ENCODE assay signal across 18 cellular contexts in genomic region chr15:36671017-36671416, GRCh38.
"Had no signal": no experiment of that assay in that cellular context is flagged by ENCODE, and none has a peak within 500 bp of the region (broad histone marks: within the 10 kb centered on the region; RNA-seq: fewer than 3 reads in every experiment).

No MANE protein-coding gene starts in this region.

- DNase-seq: activated CD4-positive, alpha-beta T cell treated with anti-CD3 and anti-CD28 coated beads, Interleukin-2, amount 10 ng/mL, durations not matched to agents 24 days and 14 days; activated CD4-positive, CD25-positive, alpha-beta regulatory T cell; activated CD8-positive, alpha-beta T cell treated with anti-CD3 and anti-CD28 coated beads for 36 hours; activated effector memory CD4-positive, alpha-beta T cell treated with anti-CD3 and anti-CD28 coated beads, Interleukin-2, amount 50 U/mL, for 16 hours; activated naive CD4-positive, alpha-beta T cell treated with anti-CD3 and anti-CD28 coated beads, Interleukin-2, amount 50 U/mL, for 16 hours; activated T-cell treated with anti-CD3 and anti-CD28 coated beads, Interleukin-2, amount 50 U/mL, for 48 hours; psoas muscle; right lobe of liver; small intestine; stimulated activated CD4-positive, alpha-beta T cell treated with anti-CD3 and anti-CD28 coated beads, Interleukin-15, amount 100 ng/mL, for 24 hours; stimulated activated CD4-positive, alpha-beta T cell treated with anti-CD3 and anti-CD28 coated beads, Interleukin-2, amount 100 ng/mL, for 48 hours; T-helper 1 cell; T-helper 9 cell had no signal

- H3K27ac ChIP-seq: ascending aorta, coronary artery, neural progenitor cell, psoas muscle, right lobe of liver, tibial nerve, vagina had no signal

- H3K4me3 ChIP-seq: ascending aorta, coronary artery, neural progenitor cell, psoas muscle, right lobe of liver, tibial nerve, vagina had no signal

- H3K27me3 ChIP-seq: ascending aorta, neural progenitor cell, right lobe of liver, tibial nerve, vagina had no signal
